In the genomic region with DNA sequence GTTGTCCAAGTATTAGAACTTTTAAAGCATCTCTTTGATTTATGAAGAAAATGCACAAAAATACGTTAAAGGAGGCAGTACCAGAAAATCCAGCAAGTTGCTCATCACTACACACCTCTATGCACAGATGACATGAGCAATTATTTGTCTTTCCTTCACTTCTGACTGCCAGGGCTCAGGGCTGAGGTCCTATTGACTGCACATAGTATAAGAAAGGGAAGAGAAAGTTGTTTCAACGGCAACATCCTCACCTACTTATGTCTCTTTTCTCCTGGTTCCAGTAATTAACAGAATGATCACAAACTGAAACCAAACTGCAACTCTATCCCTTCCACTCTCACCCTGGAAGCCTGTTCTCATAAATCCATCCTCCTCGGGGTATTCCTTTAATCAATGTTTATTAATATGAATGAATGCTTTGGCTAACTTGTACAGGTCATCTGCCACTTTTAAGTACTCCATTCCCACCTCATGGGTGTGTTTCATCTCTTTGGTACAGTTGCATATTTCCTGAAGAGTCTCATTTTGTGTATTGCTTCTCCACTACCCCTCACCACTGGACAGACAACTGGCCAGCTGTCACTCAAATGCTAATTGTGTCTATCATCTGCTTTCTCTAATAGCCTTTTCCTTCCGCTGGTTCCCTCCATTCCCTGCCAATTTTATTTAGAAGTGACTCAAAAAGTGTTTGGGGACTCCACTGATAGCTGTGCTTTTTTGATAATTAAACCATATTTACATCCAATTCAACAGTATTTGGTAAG, we compare ENCODE assay signal across 8 cellular contexts. TPM values are rescaled to one million over a fixed set of nuclear protein-coding genes. Genes with fewer than 3 reads are reported as not detected.
DNase-seq lines count a peak whose midpoint lies in the region; ATAC-seq and TF ChIP-seq lines count a peak whose summit lies in the region.

No MANE protein-coding gene starts in this region.

- POLR2A ChIA-PET in CD8-positive, alpha-beta T cell (lab: Charles Lee): interaction anchor here (0.6 to 3.1 kb wide), 3 partner anchors 12 to 37 kb away, joined by 3 to 18 read pairs (median 4); no protein-coding TSS in a partner anchor

- H3K27me3 Mint-ChIP-seq in CD8-positive, alpha-beta T cell (ENCODE audit: low read depth): no peaks in the 10 kb centered on the region

- H3K9me3 Mint-ChIP-seq in CD8-positive, alpha-beta T cell: no peaks in the 10 kb centered on the region

- peak overlapping the region; percentile 94 for H3K27ac Mint-ChIP-seq in CD8-positive, alpha-beta T cell

- H3K27me3 ChIP-seq in CD8-positive, alpha-beta T cell (ENCODE audit: insufficient read depth, low read length): no peaks in the 10 kb centered on the region

- no peaks in the 10 kb centered on the region for H3K36me3 ChIP-seq in CD8-positive, alpha-beta T cell (ENCODE audit: insufficient read depth, low read length)

- no peak for ATAC-seq in CD8-positive, alpha-beta T cell
- peak; percentile 54 for ATAC-seq in GM21367 (IDR thresholded peaks at IDR 0.05; ENCODE audit: unreplicated experiment)
- no peak for ATAC-seq in HG02840 (IDR thresholded peaks at IDR 0.05; ENCODE audit: low FRiP score, unreplicated experiment)

- peak overlapping the region; percentile 45 for H3K27ac ChIP-seq in CD8-positive, alpha-beta T cell (ENCODE audit: low read depth, low read length)

- intact Hi-C loops in CD8-positive, alpha-beta T cell (cut with DNase I, micrococcal nuclease): loop anchor here (2.0 to 5.0 kb wide), 4 partner anchors 14 to 38 kb away; a partner anchor contains a TSS
- intact Hi-C loops in posterior cingulate gyrus (cut with DNase I): no loop called here

- peak overlapping the region; percentile 89 for H3K4me3 Mint-ChIP-seq in CD8-positive, alpha-beta T cell

- CTCF ChIA-PET in CD8-positive, alpha-beta T cell (lab: Charles Lee): interaction anchor here (1.0 to 1.5 kb wide), 3 partner anchors 12 to 33 kb away, joined by 3 to 4 read pairs (median 3); no protein-coding TSS in a partner anchor

- peak overlapping the region; percentile 34 for H3K4me3 ChIP-seq in CD8-positive, alpha-beta T cell (ENCODE audit: low read depth, low read length)
- H3K4me3 ChIP-seq in NB4 (ENCODE audit: low read depth, low read length): peak overlapping the region; percentile 6
- H3K4me3 ChIP-seq in fibroblast of the aortic adventitia (ENCODE audit: low read depth, low read length): peak overlapping the region; percentile 14

- peaks cover 81% of the 10 kb centered on the region for H3K4me1 Mint-ChIP-seq in CD8-positive, alpha-beta T cell (ENCODE audit: low read depth)

- no peak for TF ChIP-seq CTCF in CD8-positive, alpha-beta T cell (IDR thresholded peaks at IDR 0.05)
- TF ChIP-seq CTCF in NB4 (IDR thresholded peaks at IDR 0.05; ENCODE audit: low read depth, low read length) (no peak), fibroblast of the aortic adventitia (IDR thresholded peaks at IDR 0.05; ENCODE audit: insufficient read depth, low read length) (no peak)

- H3K4me1 ChIP-seq in CD8-positive, alpha-beta T cell (ENCODE audit: insufficient read depth, low read length): peaks cover 60% of the 10 kb centered on the region

- DNase-seq in CD8-positive, alpha-beta T cell: no peak
- DNase-seq in NB4 (ENCODE audit: low read depth) (peak; percentile 47), fibroblast of the aortic adventitia (ENCODE audit: low read depth) (no peak), iPS-NIHi11 (ENCODE audit: low spot score) (no peak), posterior cingulate gyrus (no peak)
- DNase-seq in activated effector memory CD4-positive, alpha-beta T cell treated with Interleukin-2 at 50 U/mL for 16 hours: no peak

- no peak for TF ChIP-seq POLR2A in NB4 (IDR thresholded peaks at IDR 0.05; ENCODE audit: extremely low read depth, insufficient read length)

- peaks cover 5% of the 10 kb centered on the region for H3K36me3 Mint-ChIP-seq in CD8-positive, alpha-beta T cell

- no peaks in the 10 kb centered on the region for H3K9me3 ChIP-seq in CD8-positive, alpha-beta T cell (ENCODE audit: low read length)

RNA-seq across cellular contexts. Expression of a gene that starts 34.5 kb away (rescaled TPM):
- total RNA-seq in CD8-positive, alpha-beta T cell: 10 to 100 TPM; 14.9 to 16.9 TPM
- 9.9 and 27.7 TPM in 2 replicates for total RNA-seq in fibroblast of the aortic adventitia (ENCODE audit: low replicate concordance)

RNA-seq across cellular contexts. Expression of a gene that starts 58.4 kb away (rescaled TPM):
- 100 to 1,000 TPM; 181 to 186 TPM for total RNA-seq in CD8-positive, alpha-beta T cell
- 131 and 149 TPM in 2 replicates for total RNA-seq in fibroblast of the aortic adventitia (ENCODE audit: low replicate concordance)
